ENCODE assay signal across 1 cellular context in the genomic region with DNA sequence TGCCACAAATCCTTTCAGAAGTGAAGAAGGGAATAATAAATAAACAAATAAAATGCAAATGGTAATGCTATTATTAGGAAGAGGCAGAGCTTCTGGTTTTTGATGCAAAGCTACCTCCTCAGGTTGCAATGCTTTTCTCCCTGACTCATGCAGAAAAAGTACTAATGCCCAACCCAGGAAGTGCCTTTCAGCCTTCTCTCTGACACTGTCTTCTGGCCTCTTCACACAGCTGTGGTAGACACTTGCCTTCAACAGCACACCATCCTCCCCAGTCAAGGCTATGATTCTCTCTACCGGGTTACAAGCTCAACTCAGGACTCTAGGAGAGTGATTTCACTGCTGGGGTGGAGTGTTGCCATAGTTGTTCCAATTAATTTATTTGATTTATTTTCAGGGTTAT.
TF ChIP-seq lines count a peak whose summit lies in the region.

No MANE protein-coding gene starts in this region.

TF ChIP-seq in HepG2, 621 proteins besides CTCF, POLR2A, EP300 and RAD21:
- no peak for TF ChIP-seq ZNF709 (CRISPR knock-in tag; IDR thresholded peaks at IDR 0.05)
- no peak for TF ChIP-seq ZNF703 (CRISPR knock-in tag; IDR thresholded peaks at IDR 0.05; ENCODE audit: borderline replicate concordance)
- TF ChIP-seq PHF21A (CRISPR knock-in tag; IDR thresholded peaks at IDR 0.05), result no peak
- no peak for TF ChIP-seq NFIB (CRISPR knock-in tag; IDR thresholded peaks at IDR 0.05; ENCODE audit: borderline replicate concordance)
- no peak for TF ChIP-seq ZFAT (CRISPR knock-in tag; conservative IDR thresholded peaks at IDR 0.05)
- TF ChIP-seq NFKBIZ (CRISPR knock-in tag; IDR thresholded peaks at IDR 0.05), result no peak
- TF ChIP-seq ZNF772 (CRISPR knock-in tag; IDR thresholded peaks at IDR 0.05), result no peak
- no peak for TF ChIP-seq SP1 (IDR thresholded peaks at IDR 0.05)
- TF ChIP-seq SP1 (CRISPR knock-in tag; IDR thresholded peaks at IDR 0.05), result no peak
- TF ChIP-seq ZFYVE20 (CRISPR knock-in tag; IDR thresholded peaks at IDR 0.05; ENCODE audit: borderline replicate concordance, low read depth), result no peak
